Comparison of ENCODE assay signal across 32 cellular contexts in genomic region chr7:6212008-6212407, GRCh38.
"Had no signal": no experiment of that assay in that cellular context is flagged by ENCODE, and none has a peak within 500 bp of the region (broad histone marks: within the 10 kb centered on the region; RNA-seq: fewer than 3 reads in every experiment).

No MANE protein-coding gene starts in this region.

- DNase-seq: activated CD4-positive, alpha-beta memory T cell treated with anti-CD3 and anti-CD28 coated beads, Interleukin-2, amount 10 ng/mL, durations not matched to agents 7 days and 5 days; activated CD4-positive, alpha-beta T cell treated with anti-CD3 and anti-CD28 coated beads, Interleukin-2, amount 10 ng/mL, durations not matched to agents 7 days and 5 days; activated CD4-positive, CD25-positive, alpha-beta regulatory T cell treated with anti-CD3 and anti-CD28 coated beads, Interleukin-2, amount 50 U/mL, for 72 hours; activated CD8-positive, alpha-beta memory T cell treated with anti-CD3 and anti-CD28 coated beads, Interleukin-2, amount 50 U/mL, for 48 hours; activated gamma-delta T cell; activated naive CD4-positive, alpha-beta T cell treated with anti-CD3 and anti-CD28 coated beads, Interleukin-2, amount 10 ng/mL, durations not matched to agents 7 days and 5 days; activated naive CD8-positive, alpha-beta T cell treated with anti-CD3 and anti-CD28 coated beads, Interleukin-2, amount 10 ng/mL, durations not matched to agents 7 days and 5 days; activated T-cell treated with anti-CD3 and anti-CD28 coated beads, Interleukin-2, amount 50 U/mL, for 24 hours; amniotic stem cell; brain microvascular endothelial cell; dorsolateral prefrontal cortex; effector memory CD4-positive, alpha-beta T cell; erythroblast; hippocampal formation; immature natural killer cell; kidney; left colon; mammary epithelial cell; pancreas; psoas muscle; stimulated activated CD4-positive, alpha-beta T cell treated with anti-CD3 and anti-CD28 coated beads, Interleukin-15, amount 100 ng/mL, for 24 hours; stimulated activated CD4-positive, alpha-beta T cell treated with anti-CD3 and anti-CD28 coated beads, Interleukin-2, amount 100 ng/mL, for 24 hours; stimulated activated naive B cell treated with anti-CD40 and anti-IgM and Interleukin-4, amounts not matched to agents 10 μg/mL and 1 μg/mL and 100 μg/mL, for 72 hours; T1000; tibial artery; WERI-Rb-1 had no signal

- H3K27ac Mint-ChIP-seq: activated CD4-positive, alpha-beta memory T cell treated with anti-CD3 and anti-CD28 coated beads, Interleukin-2, amount 10 ng/mL, durations not matched to agents 7 days and 5 days; activated CD4-positive, alpha-beta T cell treated with anti-CD3 and anti-CD28 coated beads, Interleukin-2, amount 10 ng/mL, durations not matched to agents 7 days and 5 days; activated naive CD4-positive, alpha-beta T cell treated with anti-CD3 and anti-CD28 coated beads, Interleukin-2, amount 10 ng/mL, durations not matched to agents 7 days and 5 days; activated naive CD8-positive, alpha-beta T cell treated with anti-CD3 and anti-CD28 coated beads, Interleukin-2, amount 10 ng/mL, durations not matched to agents 7 days and 5 days; activated T-cell treated with anti-CD3 and anti-CD28 coated beads, Interleukin-2, amount 50 U/mL, for 24 hours; stimulated activated naive B cell treated with anti-CD40 and anti-IgM and Interleukin-4, amounts not matched to agents 10 μg/mL and 1 μg/mL and 100 μg/mL, for 72 hours; T-helper 1 cell treated with Interleukin-12 subunit alpha and Interleukin-12 subunit beta and Interleukin-4 antibody, amounts not matched to agents 30 μg/mL and 1 μg/mL, for 36 hours had no signal

- H3K4me1 ChIP-seq: pancreas had no signal

- FAIRE-seq: astrocyte, kidney, pancreas had no signal

- H3K4me3 Mint-ChIP-seq: activated CD4-positive, alpha-beta memory T cell treated with anti-CD3 and anti-CD28 coated beads, Interleukin-2, amount 10 ng/mL, durations not matched to agents 7 days and 5 days; activated CD4-positive, alpha-beta T cell treated with anti-CD3 and anti-CD28 coated beads, Interleukin-2, amount 10 ng/mL, durations not matched to agents 7 days and 5 days; activated naive CD4-positive, alpha-beta T cell treated with anti-CD3 and anti-CD28 coated beads, Interleukin-2, amount 10 ng/mL, durations not matched to agents 7 days and 5 days; activated naive CD8-positive, alpha-beta T cell treated with anti-CD3 and anti-CD28 coated beads, Interleukin-2, amount 10 ng/mL, durations not matched to agents 7 days and 5 days; activated T-cell treated with anti-CD3 and anti-CD28 coated beads, Interleukin-2, amount 50 U/mL, for 24 hours; immature natural killer cell; nephron; stimulated activated naive B cell treated with anti-CD40 and anti-IgM and Interleukin-4, amounts not matched to agents 10 μg/mL and 1 μg/mL and 100 μg/mL, for 72 hours; T-helper 1 cell treated with Interleukin-12 subunit alpha and Interleukin-12 subunit beta and Interleukin-4 antibody, amounts not matched to agents 30 μg/mL and 1 μg/mL, for 36 hours had no signal

- H3K9me3 ChIP-seq: gastroesophageal sphincter, pancreas, psoas muscle, suprapubic skin, tibial artery had no signal

- H3K4me1 Mint-ChIP-seq: activated CD4-positive, alpha-beta memory T cell treated with anti-CD3 and anti-CD28 coated beads, Interleukin-2, amount 10 ng/mL, durations not matched to agents 7 days and 5 days; activated CD4-positive, alpha-beta T cell treated with anti-CD3 and anti-CD28 coated beads, Interleukin-2, amount 10 ng/mL, durations not matched to agents 7 days and 5 days; activated naive CD4-positive, alpha-beta T cell treated with anti-CD3 and anti-CD28 coated beads, Interleukin-2, amount 10 ng/mL, durations not matched to agents 7 days and 5 days had no signal

- H3K36me3 ChIP-seq: brain microvascular endothelial cell, gastroesophageal sphincter, pancreas, suprapubic skin, tibial artery, WERI-Rb-1 had no signal

- H3K36me3 Mint-ChIP-seq: activated naive CD4-positive, alpha-beta T cell treated with anti-CD3 and anti-CD28 coated beads, Interleukin-2, amount 10 ng/mL, durations not matched to agents 7 days and 5 days; activated naive CD8-positive, alpha-beta T cell treated with anti-CD3 and anti-CD28 coated beads, Interleukin-2, amount 10 ng/mL, durations not matched to agents 7 days and 5 days; stimulated activated naive B cell treated with anti-CD40 and anti-IgM and Interleukin-4, amounts not matched to agents 10 μg/mL and 1 μg/mL and 100 μg/mL, for 72 hours had no signal

- H3K27ac ChIP-seq: brain microvascular endothelial cell, coronary artery, dorsolateral prefrontal cortex, gastroesophageal sphincter, pancreas, psoas muscle, suprapubic skin, tibial artery, WERI-Rb-1 had no signal

- H3K27me3 Mint-ChIP-seq: activated T-cell treated with anti-CD3 and anti-CD28 coated beads, Interleukin-2, amount 50 U/mL, for 24 hours had no signal

- H3K4me3 ChIP-seq: coronary artery, dorsolateral prefrontal cortex, gastroesophageal sphincter, pancreas, psoas muscle, suprapubic skin, tibial artery had no signal

- H3K27me3 ChIP-seq: brain microvascular endothelial cell, dorsolateral prefrontal cortex, gastroesophageal sphincter, pancreas, suprapubic skin, tibial artery had no signal

- H3K9me3 Mint-ChIP-seq: activated CD4-positive, alpha-beta memory T cell treated with anti-CD3 and anti-CD28 coated beads, Interleukin-2, amount 10 ng/mL, durations not matched to agents 7 days and 5 days; activated CD4-positive, alpha-beta T cell treated with anti-CD3 and anti-CD28 coated beads, Interleukin-2, amount 10 ng/mL, durations not matched to agents 7 days and 5 days; activated naive CD4-positive, alpha-beta T cell treated with anti-CD3 and anti-CD28 coated beads, Interleukin-2, amount 10 ng/mL, durations not matched to agents 7 days and 5 days; activated T-cell treated with anti-CD3 and anti-CD28 coated beads, Interleukin-2, amount 50 U/mL, for 24 hours; immature natural killer cell; stimulated activated naive B cell treated with anti-CD40 and anti-IgM and Interleukin-4, amounts not matched to agents 10 μg/mL and 1 μg/mL and 100 μg/mL, for 72 hours; T-helper 1 cell treated with Interleukin-12 subunit alpha and Interleukin-12 subunit beta and Interleukin-4 antibody, amounts not matched to agents 30 μg/mL and 1 μg/mL, for 36 hours had no signal

- ATAC-seq: gastroesophageal sphincter; left colon; pancreas; psoas muscle; stimulated activated naive B cell treated with anti-CD40 and anti-IgM and Interleukin-4, amounts not matched to agents 10 μg/mL and 1 μg/mL and 100 μg/mL, for 72 hours had no signal
